ENCODE assay signal across 11 cellular contexts in the genomic region with DNA sequence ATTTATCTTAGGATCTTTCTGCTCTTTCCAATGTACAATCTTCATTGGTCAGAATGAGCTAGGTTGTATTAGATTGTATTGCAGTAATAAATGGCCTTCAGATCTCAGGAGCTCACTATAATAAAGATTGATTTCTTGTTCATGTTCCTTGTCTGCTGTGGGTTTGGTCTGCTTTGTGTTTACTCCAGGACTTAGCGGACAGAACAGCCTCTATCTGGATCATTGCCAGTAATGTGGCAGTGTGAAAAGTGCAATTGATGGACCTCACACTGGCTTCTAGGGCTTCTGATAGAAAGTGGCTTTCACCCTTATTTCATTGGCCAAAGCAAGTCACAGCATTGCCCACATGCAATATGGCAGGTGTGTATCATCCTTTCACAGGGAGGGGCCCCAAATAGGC.
A peak's percentile ranks its signal among the peaks of the same experiment; 100 is the strongest.
DNase-seq lines count a peak whose midpoint lies in the region; ATAC-seq, FAIRE-seq and TF ChIP-seq lines count a peak whose summit lies in the region.
"Had no signal": no experiment of that assay in that cellular context is flagged by ENCODE, and none has a peak within 500 bp of the region (broad histone marks: within the 10 kb centered on the region; RNA-seq: fewer than 3 reads in every experiment).

No MANE protein-coding gene starts in this region.

- H3K4me1 ChIP-seq in stomach (peaks cover 19 to 65% (median 35%) of the 10 kb centered on the region in 4 donors), spleen (peaks cover 0 to 64% (median 23%) of the 10 kb centered on the region in 6 donors)

- H3K36me3 ChIP-seq in stomach (no peaks in the 10 kb centered on the region), spleen (no peaks in the 10 kb centered on the region)

- H3K27ac ChIP-seq in stomach = peak overlapping the region; percentile 56 to 76 (median 70)
- H3K27ac ChIP-seq in spleen = no peak overlapping the region
- H3K27ac ChIP-seq: epithelial cell of prostate had no signal

- DNase-seq in activated T-cell treated with anti-CD3 and anti-CD28 coated beads, Interleukin-2, amount 50 U/mL, for 24 hours = no peak
- DNase-seq in activated T-cell treated with anti-CD3 and anti-CD28 coated beads for 4 hours = no peak
- peak; percentile 75 for DNase-seq in NCI-H748 treated with DMSO at 0.1 percent for 48 hours (lab: John Stamatoyannopoulos, UW)
- DNase-seq in fibroblast of villous mesenchyme (ENCODE audit: low read depth) = peak; percentile 40
- DNase-seq in stomach = no peak
- no peak for DNase-seq in spleen
- DNase-seq in RCC 7860 (ENCODE audit: low spot score) = no peak
- DNase-seq: activated naive CD8-positive, alpha-beta T cell treated with anti-CD3 and anti-CD28 coated beads, Interleukin-2, amount 10 ng/mL, durations not matched to agents 7 days and 5 days had no signal

- TF ChIP-seq CTCF in fibroblast of villous mesenchyme (IDR thresholded peaks at IDR 0.05; ENCODE audit: insufficient read depth, low read depth, low read length) = no peak
- TF ChIP-seq CTCF in stomach (IDR thresholded peaks at IDR 0.05) = no peak
- no peak for TF ChIP-seq CTCF in spleen (IDR thresholded peaks at IDR 0.05 in 8 of 11, conservative IDR thresholded peaks at IDR 0.05 in 3 of 11)

- peak overlapping the region; percentile 52 for H3K27ac Mint-ChIP-seq in activated T-cell treated with anti-CD3 and anti-CD28 coated beads, Interleukin-2, amount 50 U/mL, for 24 hours
- H3K27ac Mint-ChIP-seq: activated naive CD8-positive, alpha-beta T cell treated with anti-CD3 and anti-CD28 coated beads, Interleukin-2, amount 10 ng/mL, durations not matched to agents 7 days and 5 days had no signal

- WGBS in stomach, 5 donors = 9 to 26% (median 14%) methylated on average over 1 of the region's 1 CpG
- 76 to 100% (median 78%) methylated on average over 1 of the region's 1 CpG for WGBS in spleen, 5 donors

- no peak for TF ChIP-seq EP300 in stomach (IDR thresholded peaks at IDR 0.05)

- no peak overlapping the region for H3K4me3 Mint-ChIP-seq in activated T-cell treated with anti-CD3 and anti-CD28 coated beads, Interleukin-2, amount 50 U/mL, for 24 hours
- H3K4me3 Mint-ChIP-seq: activated naive CD8-positive, alpha-beta T cell treated with anti-CD3 and anti-CD28 coated beads, Interleukin-2, amount 10 ng/mL, durations not matched to agents 7 days and 5 days had no signal

- H3K9me3 ChIP-seq in stomach = no peaks in the 10 kb centered on the region
- H3K9me3 ChIP-seq in spleen = no peaks in the 10 kb centered on the region

- intact Hi-C loops in stomach (cut with DNase I; ENCODE audit: low total_unique reads) (no loop called here), spleen (cut with DNase I; ENCODE audit: low total_unique reads) (no loop called here)

- H3K4me3 ChIP-seq in fibroblast of villous mesenchyme (ENCODE audit: low read depth, low read length) = no peak overlapping the region
- peak overlapping the region in 2 of 4 donors; percentile 10 to 22 for H3K4me3 ChIP-seq in stomach
- H3K4me3 ChIP-seq in spleen = no peak overlapping the region

- ATAC-seq in HG02623 (IDR thresholded peaks at IDR 0.05; ENCODE audit: unreplicated experiment) = no peak

- peaks cover 15% of the 10 kb centered on the region for H3K9me3 Mint-ChIP-seq in activated T-cell treated with anti-CD3 and anti-CD28 coated beads, Interleukin-2, amount 50 U/mL, for 24 hours

- H3K36me3 Mint-ChIP-seq in activated T-cell treated with anti-CD3 and anti-CD28 coated beads, Interleukin-2, amount 50 U/mL, for 24 hours (ENCODE audit: low read depth) = peaks cover 15% of the 10 kb centered on the region

- H3K4me1 Mint-ChIP-seq in activated T-cell treated with anti-CD3 and anti-CD28 coated beads, Interleukin-2, amount 50 U/mL, for 24 hours (ENCODE audit: low read depth) = peaks cover 64% of the 10 kb centered on the region

- TF ChIP-seq POLR2A in stomach (IDR thresholded peaks at IDR 0.05) (no peak), spleen (IDR thresholded peaks at IDR 0.05) (no peak)

- H3K27me3 ChIP-seq in stomach (no peaks in the 10 kb centered on the region), spleen (replicated peaks in 1 of 7) (no peaks in the 10 kb centered on the region)

- no peaks in the 10 kb centered on the region for H3K27me3 Mint-ChIP-seq in activated T-cell treated with anti-CD3 and anti-CD28 coated beads, Interleukin-2, amount 50 U/mL, for 24 hours
- H3K27me3 Mint-ChIP-seq: activated naive CD8-positive, alpha-beta T cell treated with anti-CD3 and anti-CD28 coated beads, Interleukin-2, amount 10 ng/mL, durations not matched to agents 7 days and 5 days; B cell had no signal

- FAIRE-seq in RCC 7860 (lab: Jason Lieb, UNC) = no peak

Comparison
In these comparisons a context has a peak if more than half of its experiments do, and no peak if none do; other contexts are left out.
1. DNase-seq: peak in NCI-H748 treated with DMSO at 0.1 percent for 48 hours (single experiment) and fibroblast of villous mesenchyme (single experiment); none in activated T-cell treated with anti-CD3 and anti-CD28 coated beads, Interleukin-2, amount 50 U/mL, for 24 hours (single experiment), activated T-cell treated with anti-CD3 and anti-CD28 coated beads for 4 hours (single experiment), stomach (single experiment), spleen (single experiment) and RCC 7860 (single experiment).
2. H3K27ac ChIP-seq: peak in stomach (5 of 5); none in spleen (0 of 8).